16 cellular contexts compared by ENCODE assay signal in the genomic region with DNA sequence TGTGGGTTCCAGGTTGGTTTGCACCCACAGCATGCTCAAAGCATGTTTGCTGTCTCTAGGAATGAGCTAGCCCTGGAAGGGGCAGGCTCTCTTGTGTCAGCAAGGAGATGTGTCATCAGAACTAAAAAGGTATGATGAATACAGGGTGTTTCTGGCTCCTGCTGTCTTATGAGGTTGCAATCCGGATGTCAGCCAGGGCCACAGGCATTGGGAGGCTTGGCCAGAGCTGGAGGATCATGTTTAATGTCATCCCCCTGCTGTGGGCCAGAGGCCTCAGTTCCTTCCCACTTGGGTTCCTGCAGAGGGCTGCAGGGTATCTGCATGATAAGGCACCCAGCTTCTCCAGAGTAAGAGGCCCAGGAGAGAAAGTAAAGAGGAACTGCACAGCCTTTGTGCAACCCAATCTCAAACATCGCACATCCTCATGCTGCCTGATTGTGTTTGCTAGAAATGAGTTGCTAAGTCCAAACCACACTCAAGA.
DNase-seq lines count a peak whose midpoint lies in the region; ATAC-seq, FAIRE-seq and TF ChIP-seq lines count a peak whose summit lies in the region.
"Had no signal": no experiment of that assay in that cellular context is flagged by ENCODE, and none has a peak within 500 bp of the region (broad histone marks: within the 10 kb centered on the region; RNA-seq: fewer than 3 reads in every experiment).

No MANE protein-coding gene starts in this region.

- H3K9me3 Mint-ChIP-seq in natural killer cell treated with Interleukin-12 subunit alpha and Interleukin-12 subunit beta and Interleukin-15 and Interleukin-18, amount 100 ng/mL, for 72 hours: no peaks in the 10 kb centered on the region
- no peaks in the 10 kb centered on the region for H3K9me3 Mint-ChIP-seq in natural killer cell
- H3K9me3 Mint-ChIP-seq: WTC11 had no signal

- peak; percentile 20 for DNase-seq in natural killer cell treated with Interleukin-12 subunit alpha and Interleukin-12 subunit beta and Interleukin-15 and Interleukin-18, amount 100 ng/mL, for 72 hours (ENCODE audit: low spot score)
- no peak for DNase-seq in natural killer cell
- peak; percentile 61 for DNase-seq in RWPE1 (ENCODE audit: low spot score)
- DNase-seq in LoVo (ENCODE audit: low spot score): no peak
- DNase-seq in HepG2 (ENCODE audit: low spot score): no peak
- DNase-seq in NCI-H524 (lab: John Stamatoyannopoulos, UW): no peak
- DNase-seq: ACHN, foreskin melanocyte, NCI-H1436 treated with DMSO at 0.1 percent for 48 hours, upper lobe of left lung had no signal

- H3K27ac Mint-ChIP-seq in natural killer cell treated with Interleukin-12 subunit alpha and Interleukin-12 subunit beta and Interleukin-15 and Interleukin-18, amount 100 ng/mL, for 72 hours: no peak overlapping the region
- H3K27ac Mint-ChIP-seq in natural killer cell: no peak overlapping the region
- H3K27ac Mint-ChIP-seq: WTC11 had no signal

- H2AFZ ChIP-seq in HepG2 (ENCODE audit: low read length): no peak overlapping the region

- H3K4me2 ChIP-seq in HepG2 (ENCODE audit: low read depth, low read length): no peak overlapping the region

- H3K4me1 Mint-ChIP-seq in natural killer cell treated with Interleukin-12 subunit alpha and Interleukin-12 subunit beta and Interleukin-15 and Interleukin-18, amount 100 ng/mL, for 72 hours (ENCODE audit: low read depth in 2 of 2): peaks cover 0 to 3% of the 10 kb centered on the region in 2 donors
- H3K4me1 Mint-ChIP-seq in natural killer cell: no peaks in the 10 kb centered on the region
- H3K4me1 Mint-ChIP-seq: central memory CD8-positive, alpha-beta T cell had no signal

- TF ChIP-seq POLR2A in HepG2 (IDR thresholded peaks at IDR 0.05; ENCODE audit: insufficient read depth in 1 of 2, low read depth in 2 of 2, low read length in 2 of 2): no peak

- peaks cover 22 to 28% of the 10 kb centered on the region in 2 donors for H3K27me3 Mint-ChIP-seq in natural killer cell treated with Interleukin-12 subunit alpha and Interleukin-12 subunit beta and Interleukin-15 and Interleukin-18, amount 100 ng/mL, for 72 hours
- peaks cover 15 to 29% of the 10 kb centered on the region in 2 donors for H3K27me3 Mint-ChIP-seq in natural killer cell (ENCODE audit: low read depth in 2 of 2)

- no peak overlapping the region for H3K4me3 ChIP-seq in HepG2 (replicated peaks in 1 of 3; ENCODE audit: insufficient read depth in 1 of 3, low read depth in 2 of 3, low read length in 3 of 3)
- H3K4me3 ChIP-seq: prostate gland, upper lobe of left lung had no signal

- no peaks in the 10 kb centered on the region for H3K36me3 Mint-ChIP-seq in natural killer cell treated with Interleukin-12 subunit alpha and Interleukin-12 subunit beta and Interleukin-15 and Interleukin-18, amount 100 ng/mL, for 72 hours
- H3K36me3 Mint-ChIP-seq in natural killer cell: no peaks in the 10 kb centered on the region
- H3K36me3 Mint-ChIP-seq: WTC11 had no signal

- in situ Hi-C loops in HepG2 (cut with HindIII; ENCODE audit: extremely low pct_ligation_motif_present, low pct_unique_long_range_greater_than_20kb): loop anchor here (25.0 kb wide), 1 partner anchor 1901 kb away; the partner anchor contains the start of genes ABHD13 and LIG4

- TF ChIP-seq EP300 in HepG2 (IDR thresholded peaks at IDR 0.05; ENCODE audit: low read depth in 2 of 2, low read length in 2 of 2) (no peak), HepG2 (CRISPR knock-in tag; IDR thresholded peaks at IDR 0.05; ENCODE audit: borderline replicate concordance) (no peak)

- H3K4me1 ChIP-seq in HepG2 (ENCODE audit: insufficient read depth, low read length): no peaks in the 10 kb centered on the region
- H3K4me1 ChIP-seq: prostate gland had no signal

- WGBS in HepG2 (ENCODE audit: low lambda C conversion rate): 10% methylated on average over 2 of the region's 2 CpGs

- no peak for TF ChIP-seq RAD21 in HepG2 (CRISPR knock-in tag; IDR thresholded peaks at IDR 0.05)

- POLR2A ChIA-PET in RWPE1 (lab: Yijun Ruan, JAX; ENCODE audit: low non-redundant PET): no interaction called here
- POLR2A ChIA-PET in HepG2 (lab: Yijun Ruan, JAX): no interaction called here

- TF ChIP-seq CTCF in natural killer cell (IDR thresholded peaks at IDR 0.05) (no peak), RWPE1 (conservative IDR thresholded peaks at IDR 0.05; ENCODE audit: low read depth) (no peak), HepG2 (CRISPR knock-in tag; IDR thresholded peaks at IDR 0.05) (no peak)

- no peak overlapping the region for H3K4me3 Mint-ChIP-seq in natural killer cell treated with Interleukin-12 subunit alpha and Interleukin-12 subunit beta and Interleukin-15 and Interleukin-18, amount 100 ng/mL, for 72 hours
- no peak overlapping the region for H3K4me3 Mint-ChIP-seq in natural killer cell
- H3K4me3 Mint-ChIP-seq: central memory CD8-positive, alpha-beta T cell; WTC11 had no signal

- no peaks in the 10 kb centered on the region for H3K36me3 ChIP-seq in HepG2 (replicated peaks in 1 of 2; ENCODE audit: control insufficient read depth in 1 of 2, insufficient read depth in 2 of 2, low read length in 2 of 2)
- H3K36me3 ChIP-seq: prostate gland, upper lobe of left lung had no signal

- H4K20me1 ChIP-seq in HepG2 (ENCODE audit: insufficient read depth, low read length): no peaks in the 10 kb centered on the region

- H3K27me3 ChIP-seq in HepG2 (ENCODE audit: control insufficient read depth in 1 of 2, insufficient read depth in 2 of 2, low read length in 2 of 2): no peaks in the 10 kb centered on the region
- H3K27me3 ChIP-seq: upper lobe of left lung had no signal

- no peak overlapping the region for H3K9ac ChIP-seq in HepG2 (ENCODE audit: insufficient read depth, low read depth, low read length)

- intact Hi-C loops in natural killer cell (cut with micrococcal nuclease) (no loop called here), HepG2 (cut with micrococcal nuclease; ENCODE audit: unreplicated experiment) (no loop called here)

- no TSS peak for BruUV-seq in HepG2 (replicated peaks; lab: Mats Ljungman, UMichigan)

- peak in 1 of 2 donors; percentile 17 for ATAC-seq in natural killer cell treated with Interleukin-12 subunit alpha and Interleukin-12 subunit beta and Interleukin-15 and Interleukin-18, amount 100 ng/mL, for 72 hours
- ATAC-seq in natural killer cell (no peak), esophagus mucosa (peak; percentile 78), HG02610 (IDR thresholded peaks at IDR 0.05; ENCODE audit: unreplicated experiment) (no peak), HepG2 (no peak)
- ATAC-seq: HCT116, WTC11 had no signal

- H3K79me2 ChIP-seq in HepG2 (ENCODE audit: insufficient read depth, low read length): no peaks in the 10 kb centered on the region

- CTCF ChIA-PET in RWPE1 (lab: Yijun Ruan, JAX) (interaction anchor here (0.5 to 0.8 kb wide), 2 partner anchors 332 to 1025 kb away, joined by 3 read pairs; no protein-coding TSS in a partner anchor), HepG2 (lab: Yijun Ruan, JAX; ENCODE audit: low intra/inter-chr PET ratio, low total read pairs) (no interaction called here)

- H3K27ac ChIP-seq in RWPE1 (peak overlapping the region; percentile 51), HepG2 (ENCODE audit: extremely low read length, insufficient read depth, low read length) (no peak overlapping the region)
- H3K27ac ChIP-seq: prostate gland, upper lobe of left lung had no signal

- no peaks in the 10 kb centered on the region for H3K9me3 ChIP-seq in HepG2 (ENCODE audit: low read length)
- H3K9me3 ChIP-seq: prostate gland, upper lobe of left lung had no signal

- no peak for FAIRE-seq in HepG2 (lab: Jason Lieb, UNC)

TF ChIP-seq in HepG2, 621 proteins besides CTCF, POLR2A, EP300 and RAD21 (continues in another document):
- TF ChIP-seq, protein P1, sequence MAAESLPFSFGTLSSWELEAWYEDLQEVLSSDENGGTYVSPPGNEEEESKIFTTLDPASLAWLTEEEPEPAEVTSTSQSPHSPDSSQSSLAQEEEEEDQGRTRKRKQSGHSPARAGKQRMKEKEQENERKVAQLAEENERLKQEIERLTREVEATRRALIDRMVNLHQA (CRISPR knock-in tag; IDR thresholded peaks at IDR 0.05): no peak
- no peak for TF ChIP-seq RBFOX2 (IDR thresholded peaks at IDR 0.05; ENCODE audit: low read depth, low read length)
- TF ChIP-seq TBL1XR1 (IDR thresholded peaks at IDR 0.05; ENCODE audit: borderline replicate concordance, low read length, partially characterized antibody): no peak
- no peak for TF ChIP-seq ZNF557 (CRISPR knock-in tag; IDR thresholded peaks at IDR 0.05)
- TF ChIP-seq, protein P2, sequence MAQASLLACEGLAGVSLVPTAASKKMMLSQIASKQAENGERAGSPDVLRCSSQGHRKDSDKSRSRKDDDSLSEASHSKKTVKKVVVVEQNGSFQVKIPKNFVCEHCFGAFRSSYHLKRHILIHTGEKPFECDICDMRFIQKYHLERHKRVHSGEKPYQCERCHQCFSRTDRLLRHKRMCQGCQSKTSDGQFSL (CRISPR knock-in tag; IDR thresholded peaks at IDR 0.05): no peak
- TF ChIP-seq, protein P3, sequence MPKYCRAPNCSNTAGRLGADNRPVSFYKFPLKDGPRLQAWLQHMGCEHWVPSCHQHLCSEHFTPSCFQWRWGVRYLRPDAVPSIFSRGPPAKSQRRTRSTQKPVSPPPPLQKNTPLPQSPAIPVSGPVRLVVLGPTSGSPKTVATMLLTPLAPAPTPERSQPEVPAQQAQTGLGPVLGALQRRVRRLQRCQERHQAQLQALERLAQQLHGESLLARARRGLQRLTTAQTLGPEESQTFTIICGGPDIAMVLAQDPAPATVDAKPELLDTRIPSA (CRISPR knock-in tag; IDR thresholded peaks at IDR 0.05; ENCODE audit: borderline replicate concordance): no peak
- TF ChIP-seq ZNF136 (CRISPR knock-in tag; IDR thresholded peaks at IDR 0.05; ENCODE audit: low read depth): no peak
- no peak for TF ChIP-seq NR3C1 (CRISPR knock-in tag; IDR thresholded peaks at IDR 0.05)
- no peak for TF ChIP-seq CHD2 (IDR thresholded peaks at IDR 0.05; ENCODE audit: low read depth, low read length)
- TF ChIP-seq ZBTB7A (CRISPR knock-in tag; IDR thresholded peaks at IDR 0.05): no peak
- TF ChIP-seq NFIC (IDR thresholded peaks at IDR 0.05; ENCODE audit: low read length): no peak
- TF ChIP-seq, protein P4, sequence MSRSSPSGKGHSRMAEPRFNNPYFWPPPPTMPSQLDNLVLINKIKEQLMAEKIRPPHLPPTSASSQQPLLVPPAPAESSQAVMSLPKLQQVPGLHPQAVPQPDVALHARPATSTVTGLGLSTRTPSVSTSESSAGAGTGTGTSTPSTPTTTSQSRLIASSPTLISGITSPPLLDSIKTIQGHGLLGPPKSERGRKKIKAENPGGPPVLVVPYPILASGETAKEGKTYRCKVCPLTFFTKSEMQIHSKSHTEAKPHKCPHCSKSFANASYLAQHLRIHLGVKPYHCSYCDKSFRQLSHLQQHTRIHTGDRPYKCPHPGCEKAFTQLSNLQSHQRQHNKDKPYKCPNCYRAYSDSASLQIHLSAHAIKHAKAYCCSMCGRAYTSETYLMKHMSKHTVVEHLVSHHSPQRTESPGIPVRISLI (CRISPR knock-in tag; IDR thresholded peaks at IDR 0.05; ENCODE audit: borderline replicate concordance): no peak
- no peak for TF ChIP-seq ZNF616 (CRISPR knock-in tag; IDR thresholded peaks at IDR 0.05; ENCODE audit: low read depth)
- TF ChIP-seq ZNF333 (CRISPR knock-in tag; IDR thresholded peaks at IDR 0.05; ENCODE audit: borderline replicate concordance): no peak
- TF ChIP-seq SMARCE1 (IDR thresholded peaks at IDR 0.05; ENCODE audit: borderline replicate concordance): no peak
- TF ChIP-seq SMAD9 (CRISPR knock-in tag; IDR thresholded peaks at IDR 0.05): no peak

Comparison
In these comparisons a context has a peak if more than half of its experiments do, and no peak if none do; other contexts are left out.
1. DNase-seq: peak in natural killer cell treated with Interleukin-12 subunit alpha and Interleukin-12 subunit beta and Interleukin-15 and Interleukin-18, amount 100 ng/mL, for 72 hours (single experiment) and RWPE1 (single experiment); none in natural killer cell (single experiment), LoVo (single experiment), HepG2 (single experiment) and NCI-H524 (0 of 2).